ENCODE assay signal across 1 cellular context in genomic region chr2:105400138-105400540, GRCh38.
TF ChIP-seq lines count a peak whose summit lies in the region.

No MANE protein-coding gene starts in this region.

TF ChIP-seq in HCT116, 20 proteins besides CTCF, POLR2A, EP300 and RAD21:
- TF ChIP-seq JUND (IDR thresholded peaks at IDR 0.05) (no peak), SP1 (IDR thresholded peaks at IDR 0.05; ENCODE audit: low read depth) (no peak), ZFX (IDR thresholded peaks at IDR 0.05) (no peak), POLR2AphosphoS5 (IDR thresholded peaks at IDR 0.05; ENCODE audit: low read depth, low read length) (no peak), EZH2phosphoT487 (IDR thresholded peaks at IDR 0.05; ENCODE audit: borderline replicate concordance) (no peak), CEBPB (IDR thresholded peaks at IDR 0.05; ENCODE audit: low read depth) (no peak), SIN3A (IDR thresholded peaks at IDR 0.05; ENCODE audit: low read depth) (no peak), EGR1 (IDR thresholded peaks at IDR 0.05; ENCODE audit: low read depth) (no peak), EZH2 (IDR thresholded peaks at IDR 0.05) (no peak), YY1 (IDR thresholded peaks at IDR 0.05; ENCODE audit: extremely low read depth, insufficient replicate concordance, low read depth, low read length) (no peak), SRF (IDR thresholded peaks at IDR 0.05; ENCODE audit: low read depth) (no peak), TCF7L2 (IDR thresholded peaks at IDR 0.05; ENCODE audit: borderline replicate concordance, extremely low read depth, insufficient read depth, insufficient read length) (no peak), ELF1 (IDR thresholded peaks at IDR 0.05; ENCODE audit: borderline replicate concordance, low read depth) (no peak)
- TF ChIP-seq, protein P1, sequence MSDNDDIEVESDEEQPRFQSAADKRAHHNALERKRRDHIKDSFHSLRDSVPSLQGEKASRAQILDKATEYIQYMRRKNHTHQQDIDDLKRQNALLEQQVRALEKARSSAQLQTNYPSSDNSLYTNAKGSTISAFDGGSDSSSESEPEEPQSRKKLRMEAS (IDR thresholded peaks at IDR 0.05) = no peak
- TF ChIP-seq, protein P2, sequence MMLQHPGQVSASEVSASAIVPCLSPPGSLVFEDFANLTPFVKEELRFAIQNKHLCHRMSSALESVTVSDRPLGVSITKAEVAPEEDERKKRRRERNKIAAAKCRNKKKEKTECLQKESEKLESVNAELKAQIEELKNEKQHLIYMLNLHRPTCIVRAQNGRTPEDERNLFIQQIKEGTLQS (IDR thresholded peaks at IDR 0.05) = no peak
- TF ChIP-seq, protein P3, sequence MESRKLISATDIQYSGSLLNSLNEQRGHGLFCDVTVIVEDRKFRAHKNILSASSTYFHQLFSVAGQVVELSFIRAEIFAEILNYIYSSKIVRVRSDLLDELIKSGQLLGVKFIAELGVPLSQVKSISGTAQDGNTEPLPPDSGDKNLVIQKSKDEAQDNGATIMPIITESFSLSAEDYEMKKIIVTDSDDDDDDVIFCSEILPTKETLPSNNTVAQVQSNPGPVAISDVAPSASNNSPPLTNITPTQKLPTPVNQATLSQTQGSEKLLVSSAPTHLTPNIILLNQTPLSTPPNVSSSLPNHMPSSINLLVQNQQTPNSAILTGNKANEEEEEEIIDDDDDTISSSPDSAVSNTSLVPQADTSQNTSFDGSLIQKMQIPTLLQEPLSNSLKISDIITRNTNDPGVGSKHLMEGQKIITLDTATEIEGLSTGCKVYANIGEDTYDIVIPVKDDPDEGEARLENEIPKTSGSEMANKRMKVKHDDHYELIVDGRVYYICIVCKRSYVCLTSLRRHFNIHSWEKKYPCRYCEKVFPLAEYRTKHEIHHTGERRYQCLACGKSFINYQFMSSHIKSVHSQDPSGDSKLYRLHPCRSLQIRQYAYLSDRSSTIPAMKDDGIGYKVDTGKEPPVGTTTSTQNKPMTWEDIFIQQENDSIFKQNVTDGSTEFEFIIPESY (IDR thresholded peaks at IDR 0.05; ENCODE audit: extremely low read depth, insufficient replicate concordance, low read length) = no peak
- TF ChIP-seq, protein P4, sequence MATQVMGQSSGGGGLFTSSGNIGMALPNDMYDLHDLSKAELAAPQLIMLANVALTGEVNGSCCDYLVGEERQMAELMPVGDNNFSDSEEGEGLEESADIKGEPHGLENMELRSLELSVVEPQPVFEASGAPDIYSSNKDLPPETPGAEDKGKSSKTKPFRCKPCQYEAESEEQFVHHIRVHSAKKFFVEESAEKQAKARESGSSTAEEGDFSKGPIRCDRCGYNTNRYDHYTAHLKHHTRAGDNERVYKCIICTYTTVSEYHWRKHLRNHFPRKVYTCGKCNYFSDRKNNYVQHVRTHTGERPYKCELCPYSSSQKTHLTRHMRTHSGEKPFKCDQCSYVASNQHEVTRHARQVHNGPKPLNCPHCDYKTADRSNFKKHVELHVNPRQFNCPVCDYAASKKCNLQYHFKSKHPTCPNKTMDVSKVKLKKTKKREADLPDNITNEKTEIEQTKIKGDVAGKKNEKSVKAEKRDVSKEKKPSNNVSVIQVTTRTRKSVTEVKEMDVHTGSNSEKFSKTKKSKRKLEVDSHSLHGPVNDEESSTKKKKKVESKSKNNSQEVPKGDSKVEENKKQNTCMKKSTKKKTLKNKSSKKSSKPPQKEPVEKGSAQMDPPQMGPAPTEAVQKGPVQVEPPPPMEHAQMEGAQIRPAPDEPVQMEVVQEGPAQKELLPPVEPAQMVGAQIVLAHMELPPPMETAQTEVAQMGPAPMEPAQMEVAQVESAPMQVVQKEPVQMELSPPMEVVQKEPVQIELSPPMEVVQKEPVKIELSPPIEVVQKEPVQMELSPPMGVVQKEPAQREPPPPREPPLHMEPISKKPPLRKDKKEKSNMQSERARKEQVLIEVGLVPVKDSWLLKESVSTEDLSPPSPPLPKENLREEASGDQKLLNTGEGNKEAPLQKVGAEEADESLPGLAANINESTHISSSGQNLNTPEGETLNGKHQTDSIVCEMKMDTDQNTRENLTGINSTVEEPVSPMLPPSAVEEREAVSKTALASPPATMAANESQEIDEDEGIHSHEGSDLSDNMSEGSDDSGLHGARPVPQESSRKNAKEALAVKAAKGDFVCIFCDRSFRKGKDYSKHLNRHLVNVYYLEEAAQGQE (IDR thresholded peaks at IDR 0.05; ENCODE audit: low read depth) = no peak
